ENCODE assay signal across 13 cellular contexts in the genomic region with DNA sequence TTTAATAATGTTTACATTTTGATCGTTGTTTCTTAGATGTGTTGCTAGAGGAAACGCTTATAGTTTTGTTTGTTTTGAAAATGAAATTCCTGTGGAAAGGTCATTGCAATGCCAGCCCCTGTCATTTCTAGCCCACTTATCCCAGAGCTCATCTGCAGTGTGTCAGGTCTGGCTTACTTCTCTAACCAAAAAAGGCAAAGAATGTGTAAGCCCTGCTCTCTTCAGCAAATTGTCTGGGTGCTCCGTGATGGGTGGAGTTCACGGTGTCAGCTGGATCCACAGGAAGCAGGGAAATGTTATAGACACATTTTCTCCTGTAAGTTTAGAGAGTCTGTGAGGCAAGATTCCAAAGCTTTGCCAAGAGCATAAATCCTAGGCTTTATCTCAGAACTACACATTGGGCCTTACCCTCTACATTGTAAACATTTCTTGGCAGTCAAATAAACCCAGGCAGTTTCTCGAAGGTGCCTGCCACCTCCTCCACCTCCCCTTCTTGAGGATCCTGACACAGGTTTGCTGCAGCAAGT. TPM values are rescaled to one million over a fixed set of nuclear protein-coding genes. Genes with fewer than 3 reads are reported as not detected.
DNase-seq lines count a peak whose midpoint lies in the region; ATAC-seq, FAIRE-seq and TF ChIP-seq lines count a peak whose summit lies in the region.
"Had no signal": no experiment of that assay in that cellular context is flagged by ENCODE, and none has a peak within 500 bp of the region (broad histone marks: within the 10 kb centered on the region; RNA-seq: fewer than 3 reads in every experiment).

No MANE protein-coding gene starts in this region.

- H3K36me3 Mint-ChIP-seq in CD14-positive monocyte: peaks cover 93 to 94% of the 10 kb centered on the region in 2 donors

- H3K27ac Mint-ChIP-seq in CD14-positive monocyte: peak overlapping the region in 1 of 7 donors; percentile 48

- H3K4me3 Mint-ChIP-seq in CD14-positive monocyte: no peak overlapping the region

- TF ChIP-seq POLR2A in spleen (IDR thresholded peaks at IDR 0.05) (no peak), H54 (IDR thresholded peaks at IDR 0.05; ENCODE audit: low read depth, low read length) (no peak)

- H3K4me1 Mint-ChIP-seq in CD14-positive monocyte: no peaks in the 10 kb centered on the region

- intact Hi-C loops in spleen (cut with DNase I; ENCODE audit: low total_unique reads): no loop called here
- intact Hi-C loops in CD14-positive monocyte (cut with micrococcal nuclease): no loop called here

- 58 to 81% (median 76%) methylated on average over 4 to 5 of the region's 5 CpGs for WGBS in spleen, 5 donors

- H3K36me3 ChIP-seq in brain microvascular endothelial cell (replicated peaks) (peaks cover 15% of the 10 kb centered on the region), spleen (peaks cover 0 to 88% (median 41%) of the 10 kb centered on the region in 6 donors)
- H3K36me3 ChIP-seq: ovary had no signal

- FAIRE-seq in H54 (lab: Jason Lieb, UNC): no peak
- FAIRE-seq: TTC549 had no signal

- H3K27ac ChIP-seq in brain microvascular endothelial cell (peak overlapping the region; percentile 95), spleen (peak overlapping the region in 5 of 8 donors; percentile 5 to 52 (median 46))
- H3K27ac ChIP-seq: ovary had no signal

- peak; percentile 35 for DNase-seq in HS-27A (ENCODE audit: low read depth)
- peak; percentile 90 for DNase-seq in brain microvascular endothelial cell
- DNase-seq in kidney glomerular epithelial cell (lab: John Stamatoyannopoulos, UW): peak; percentile 27
- no peak for DNase-seq in spleen
- DNase-seq in CD14-positive monocyte (ENCODE audit: low spot score): no peak
- DNase-seq in H54 (ENCODE audit: insufficient read length, low spot score): no peak
- no peak for DNase-seq in GM13976 (ENCODE audit: low spot score)
- DNase-seq: activated naive CD4-positive, alpha-beta T cell; DND-41; NCI-H82; ovary had no signal

- ATAC-seq in HG03280 (IDR thresholded peaks at IDR 0.05; ENCODE audit: unreplicated experiment): no peak

- TF ChIP-seq CTCF in brain microvascular endothelial cell (IDR thresholded peaks at IDR 0.05; ENCODE audit: low read depth, low read length, missing control alignments) (no peak), spleen (IDR thresholded peaks at IDR 0.05 in 8 of 11, conservative IDR thresholded peaks at IDR 0.05 in 3 of 11) (no peak), CD14-positive monocyte (IDR thresholded peaks at IDR 0.05) (no peak), GM13976 (IDR thresholded peaks at IDR 0.05; ENCODE audit: borderline replicate concordance, control extremely low read depth, extremely low read depth, insufficient read depth, missing control alignments) (no peak)

- peaks cover 0 to 1% (median 0%) of the 10 kb centered on the region in 8 donors for H3K9me3 ChIP-seq in spleen
- H3K9me3 ChIP-seq: ovary had no signal

- H3K27me3 ChIP-seq in brain microvascular endothelial cell (replicated peaks): no peaks in the 10 kb centered on the region
- H3K27me3 ChIP-seq in spleen (replicated peaks in 1 of 7): no peaks in the 10 kb centered on the region
- H3K27me3 ChIP-seq: ovary had no signal

- H3K27me3 Mint-ChIP-seq in CD14-positive monocyte (ENCODE audit: low read depth in 3 of 3): peaks cover 0 to 2% (median 0%) of the 10 kb centered on the region in 3 donors

- in situ Hi-C loops in brain microvascular endothelial cell (cut with HindIII; ENCODE audit: low pct_ligation_motif_present, low sequenced_read_pairs) (no loop called here), GM13976 (cut with MboI; ENCODE audit: low sequenced_read_pairs, unreplicated experiment) (no loop called here)

- peaks cover 0 to 3% (median 0%) of the 10 kb centered on the region in 7 donors for H3K9me3 Mint-ChIP-seq in CD14-positive monocyte

- peaks cover 0 to 24% (median 8%) of the 10 kb centered on the region in 6 donors for H3K4me1 ChIP-seq in spleen

- H3K4me3 ChIP-seq in brain microvascular endothelial cell (ENCODE audit: low read depth, low read length) (no peak overlapping the region), spleen (no peak overlapping the region)
- H3K4me3 ChIP-seq: ovary had no signal

RNA-seq across cellular contexts. Expression of gene RPRD1B, which starts 50.9 kb away (rescaled TPM):
- total RNA-seq in spleen: 10 to 100 TPM; 26.9 to 42.0 (median 35.5) TPM
- polyA plus RNA-seq in spleen: 10 to 100 TPM in 1 of 3 donors, 1 to 10 TPM in 2; 7.1 to 11.1 (median 7.9) TPM
- polyA plus RNA-seq in CD14-positive monocyte: 1 to 10 TPM; 3.6 to 4.7 TPM

RNA-seq across cellular contexts. Expression of gene TTI1, which starts 51.2 kb away (rescaled TPM):
- total RNA-seq in spleen: 10 to 100 TPM; 17.7 to 25.2 (median 21.3) TPM
- 1 to 10 TPM; 5.9 to 8.6 (median 6.5) TPM for polyA plus RNA-seq in spleen
- polyA plus RNA-seq in CD14-positive monocyte: 1 to 10 TPM; 6.4 to 8.8 TPM

Comparison
In these comparisons a context has a peak if more than half of its experiments do, and no peak if none do; other contexts are left out.
1. DNase-seq: peak in HS-27A (single experiment), brain microvascular endothelial cell (single experiment) and kidney glomerular epithelial cell (single experiment); none in spleen (single experiment), CD14-positive monocyte (single experiment), H54 (single experiment) and GM13976 (single experiment).